ENCODE assay signal across 1 cellular context in the genomic region with DNA sequence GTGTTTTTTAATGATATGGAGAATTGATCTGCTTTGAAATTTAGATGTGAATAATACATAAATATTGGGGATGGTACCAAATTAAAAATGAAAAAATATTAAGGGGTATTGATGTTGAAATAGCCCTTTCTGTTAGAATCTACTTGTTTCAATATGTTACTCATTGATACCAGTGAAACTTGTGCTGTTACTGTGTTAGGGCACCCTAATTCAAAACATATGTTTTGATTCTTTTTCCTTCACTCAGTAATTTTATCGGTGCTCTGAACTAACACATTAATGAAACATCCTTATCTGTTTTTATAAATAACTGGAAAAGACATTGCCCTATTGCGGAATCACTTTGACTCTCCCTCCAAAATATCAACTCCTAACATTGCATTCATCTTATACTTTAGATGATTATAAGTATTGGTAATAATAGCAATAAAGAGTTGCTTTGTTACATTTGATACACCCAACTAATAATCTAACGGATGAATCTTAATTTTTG.
TF ChIP-seq lines count a peak whose summit lies in the region.

No MANE protein-coding gene starts in this region.

TF ChIP-seq in HCT116, 20 proteins besides CTCF, POLR2A, EP300 and RAD21:
- no peak for TF ChIP-seq SP1 (IDR thresholded peaks at IDR 0.05; ENCODE audit: low read depth)
- no peak for TF ChIP-seq CBX3 (IDR thresholded peaks at IDR 0.05; ENCODE audit: low read depth)
- no peak for TF ChIP-seq ZNF274 (IDR thresholded peaks at IDR 0.05; ENCODE audit: low read depth, low read length)
- TF ChIP-seq ELF1 (IDR thresholded peaks at IDR 0.05; ENCODE audit: borderline replicate concordance, low read depth) = no peak
- TF ChIP-seq, protein P1, sequence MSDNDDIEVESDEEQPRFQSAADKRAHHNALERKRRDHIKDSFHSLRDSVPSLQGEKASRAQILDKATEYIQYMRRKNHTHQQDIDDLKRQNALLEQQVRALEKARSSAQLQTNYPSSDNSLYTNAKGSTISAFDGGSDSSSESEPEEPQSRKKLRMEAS (IDR thresholded peaks at IDR 0.05) = no peak
- no peak for TF ChIP-seq SIN3A (IDR thresholded peaks at IDR 0.05; ENCODE audit: low read depth)
- TF ChIP-seq EGR1 (IDR thresholded peaks at IDR 0.05; ENCODE audit: low read depth) = no peak
- TF ChIP-seq FOSL1 (IDR thresholded peaks at IDR 0.05; ENCODE audit: low read depth) = no peak
- TF ChIP-seq EZH2 (IDR thresholded peaks at IDR 0.05) = no peak
- no peak for TF ChIP-seq YY1 (IDR thresholded peaks at IDR 0.05; ENCODE audit: extremely low read depth, insufficient replicate concordance, low read depth, low read length)
- TF ChIP-seq TCF7L2 (IDR thresholded peaks at IDR 0.05; ENCODE audit: borderline replicate concordance, extremely low read depth, insufficient read depth, insufficient read length) = no peak
- TF ChIP-seq POLR2AphosphoS5 (IDR thresholded peaks at IDR 0.05; ENCODE audit: low read depth, low read length) = no peak
TF ChIP-seq in HCT116: peak in this region for 0.
